In the genomic region with DNA sequence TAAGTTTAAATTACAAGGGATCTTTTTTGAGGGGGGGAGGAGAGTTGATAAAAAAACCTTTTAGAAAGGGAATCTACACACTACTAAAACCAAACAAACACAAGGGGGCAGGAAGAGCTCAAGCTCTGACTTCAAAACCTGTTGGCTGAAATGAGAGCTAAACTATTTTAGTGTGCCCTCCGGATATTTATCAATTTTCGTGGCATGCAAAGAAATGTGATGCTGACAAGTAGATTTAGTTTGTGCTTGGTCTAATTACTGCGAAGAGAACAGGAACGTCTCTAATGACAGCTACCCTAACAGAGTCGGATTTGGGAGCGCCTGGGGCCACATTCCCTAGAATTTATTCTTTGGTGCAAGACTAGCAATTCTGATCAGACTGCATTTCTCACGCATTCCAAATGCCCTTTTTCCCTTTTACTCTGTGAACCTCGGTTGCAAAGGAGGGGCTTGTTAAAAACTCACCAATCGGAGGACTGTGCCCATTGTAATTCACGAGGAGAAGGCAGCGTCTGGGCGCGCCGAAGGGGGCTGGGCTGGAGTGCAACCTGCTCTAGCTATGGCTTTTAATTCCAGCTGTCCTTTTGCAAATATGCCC, we compare ENCODE assay signal across 8 cellular contexts. TPM values are rescaled to one million over a fixed set of nuclear protein-coding genes. Genes with fewer than 3 reads are reported as not detected.
DNase-seq lines count a peak whose midpoint lies in the region; ATAC-seq and TF ChIP-seq lines count a peak whose summit lies in the region.

No MANE protein-coding gene starts in this region.

- peak; percentile 13 for TF ChIP-seq CTCF in GM10248 (IDR thresholded peaks at IDR 0.05; ENCODE audit: control extremely low read depth, extremely low read depth, low read depth, missing control alignments)
- peak in 2 of 6 experiments; percentile 4 to 15 for TF ChIP-seq CTCF in esophagus squamous epithelium (IDR thresholded peaks at IDR 0.05)
- TF ChIP-seq CTCF in osteoblast (IDR thresholded peaks at IDR 0.05; ENCODE audit: extremely low read depth, low read depth, low read length), result no peak

- peak overlapping the region; percentile 3 to 61 (median 38) for H3K4me3 ChIP-seq in esophagus squamous epithelium
- H3K4me3 ChIP-seq in osteoblast (ENCODE audit: insufficient read depth, low read length), result no peak overlapping the region

- no peaks in the 10 kb centered on the region for H3K79me2 ChIP-seq in osteoblast (ENCODE audit: insufficient read depth, low read length)

- H3K4me1 ChIP-seq in esophagus squamous epithelium, result peaks cover 8 to 25% (median 14%) of the 10 kb centered on the region in 3 donors
- H3K4me1 ChIP-seq in osteoblast (ENCODE audit: insufficient read depth, low read length), result no peaks in the 10 kb centered on the region

- H3K27ac ChIP-seq in esophagus squamous epithelium (no peak overlapping the region), osteoblast (ENCODE audit: low read depth, low read length) (no peak overlapping the region)

- H3K36me3 ChIP-seq in esophagus squamous epithelium (no peaks in the 10 kb centered on the region), osteoblast (ENCODE audit: insufficient read depth, low read length) (no peaks in the 10 kb centered on the region)

- POLR2A ChIA-PET in GM10248 (lab: Yijun Ruan, JAX), result no interaction called here

- H2AFZ ChIP-seq in osteoblast (ENCODE audit: low read length), result no peak overlapping the region

- 0 to 7% methylated on average over 14 of the region's 14 CpGs for WGBS in esophagus squamous epithelium, 2 donors

- no peaks in the 10 kb centered on the region for H3K9me3 ChIP-seq in esophagus squamous epithelium
- no peaks in the 10 kb centered on the region for H3K9me3 ChIP-seq in osteoblast (ENCODE audit: low read depth, low read length)

- no peak overlapping the region for H3K4me2 ChIP-seq in osteoblast (ENCODE audit: insufficient read depth, low read length)

- no peak for ATAC-seq in HG02981 (IDR thresholded peaks at IDR 0.05; ENCODE audit: unreplicated experiment)
- no peak for ATAC-seq in HG02970 (IDR thresholded peaks at IDR 0.05; ENCODE audit: low FRiP score, unreplicated experiment)
- ATAC-seq in HG02610 (IDR thresholded peaks at IDR 0.05; ENCODE audit: unreplicated experiment), result no peak

- peaks cover 0 to 63% (median 3%) of the 10 kb centered on the region in 4 donors for H3K27me3 ChIP-seq in esophagus squamous epithelium
- peaks cover 18% of the 10 kb centered on the region for H3K27me3 ChIP-seq in osteoblast (ENCODE audit: insufficient read depth, low read length)

- H4K20me1 ChIP-seq in osteoblast (ENCODE audit: insufficient read depth, low read length), result no peaks in the 10 kb centered on the region

- CTCF ChIA-PET in GM10248 (lab: Yijun Ruan, JAX), result interaction anchor here (0.7 to 2.0 kb wide), 10 partner anchors 8 to 229 kb away, joined by 3 to 12 read pairs (median 4); no protein-coding TSS in a partner anchor

- no peak for DNase-seq in GM10248 (ENCODE audit: extremely low spot score)
- DNase-seq in NCI-H748 (lab: John Stamatoyannopoulos, UW; ENCODE audit: unreplicated experiment), result peak; percentile 83
- DNase-seq in esophagus squamous epithelium (lab: John Stamatoyannopoulos, UW), result no peak
- DNase-seq in osteoblast (ENCODE audit: insufficient read length, low spot score, missing footprints), result peak; percentile 46
- no peak for DNase-seq in NCI-H510A (lab: John Stamatoyannopoulos, UW)

- intact Hi-C loops in esophagus squamous epithelium (cut with DNase I), result no loop called here

- TF ChIP-seq POLR2A in esophagus squamous epithelium (IDR thresholded peaks at IDR 0.05), result no peak

RNA-seq across cellular contexts. Expression of gene FREM2, which starts 0.8 kb away (rescaled TPM):
- total RNA-seq in esophagus squamous epithelium, result under 1 TPM in 3 of 4 donors, not detected in 1; 0.06 to 0.19 (median 0.13) TPM
- total RNA-seq in osteoblast, result not detected in 2 replicates

Comparison
In these comparisons a context has a peak if more than half of its experiments do, and no peak if none do; other contexts are left out.
1. DNase-seq: peak in NCI-H748 (single experiment) and osteoblast (single experiment); none in GM10248 (single experiment), esophagus squamous epithelium (single experiment) and NCI-H510A (single experiment).